8 cellular contexts compared by ENCODE assay signal in the genomic region with DNA sequence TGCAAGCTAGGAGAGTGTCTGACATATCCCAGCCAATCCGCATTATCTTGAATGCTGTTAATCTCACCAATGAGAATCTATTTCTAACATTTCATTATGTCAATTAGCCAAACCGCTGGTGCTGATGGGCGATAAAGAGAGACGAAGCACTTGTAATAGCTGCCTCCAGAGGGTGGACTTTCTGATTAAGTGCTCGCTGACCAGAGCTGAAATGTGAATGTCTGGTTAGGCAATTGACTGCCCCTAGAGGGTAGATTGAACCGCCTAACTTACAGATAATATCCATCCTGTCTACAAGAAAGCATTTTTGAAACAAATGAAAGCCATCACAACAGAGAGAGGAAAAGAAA. TPM values are rescaled to one million over a fixed set of nuclear protein-coding genes. Genes with fewer than 3 reads are reported as not detected.
DNase-seq lines count a peak whose midpoint lies in the region; ATAC-seq and TF ChIP-seq lines count a peak whose summit lies in the region.

No MANE protein-coding gene starts in this region.

- H3K18ac ChIP-seq in neuronal stem cell (ENCODE audit: low read length), result no peak overlapping the region

- TF ChIP-seq CTCF in AG04450 (IDR thresholded peaks at IDR 0.05; ENCODE audit: low read depth, low read length) (peak; percentile 89), GM13976 (IDR thresholded peaks at IDR 0.05; ENCODE audit: borderline replicate concordance, control extremely low read depth, extremely low read depth, insufficient read depth, missing control alignments) (peak; percentile 24), foreskin fibroblast (IDR thresholded peaks at IDR 0.05; ENCODE audit: low read depth, low read length) (peak; percentile 85)

- no peak overlapping the region for H3K9ac ChIP-seq in neuronal stem cell (ENCODE audit: low read depth, low read length, poor library complexity)

- POLR2A ChIA-PET in AG04450 (lab: Yijun Ruan, JAX), result interaction anchor here (0.7 to 0.8 kb wide), 2 partner anchors 54 to 174 kb away, joined by 3 read pairs; a partner anchor contains a TSS

- no peak overlapping the region for H2BK15ac ChIP-seq in neuronal stem cell (ENCODE audit: low read length)

- H3K23ac ChIP-seq in neuronal stem cell (ENCODE audit: low read depth, low read length, poor library complexity), result no peak overlapping the region

- H2BK120ac ChIP-seq in neuronal stem cell (ENCODE audit: low read depth, low read length), result no peak overlapping the region

- no peak overlapping the region for H2AK5ac ChIP-seq in neuronal stem cell (ENCODE audit: low read depth, low read length)

- no peak overlapping the region for H3K4ac ChIP-seq in neuronal stem cell (ENCODE audit: low read length)

- H3K79me1 ChIP-seq in neuronal stem cell (ENCODE audit: low read depth, low read length), result peaks cover 13% of the 10 kb centered on the region

- H3K36me3 ChIP-seq in neuronal stem cell (replicated peaks in 1 of 2; ENCODE audit: control insufficient read depth in 2 of 2, insufficient read depth in 2 of 2, low read length in 2 of 2), result peaks cover 14 to 34% of the 10 kb centered on the region in 2 donors

- in situ Hi-C loops in GM13976 (cut with MboI; ENCODE audit: low sequenced_read_pairs, unreplicated experiment), result no loop called here

- peak overlapping the region; percentile 96 for H3K4me3 ChIP-seq in AG04450 (ENCODE audit: low read depth, low read length)
- H3K4me3 ChIP-seq in foreskin fibroblast (ENCODE audit: low read depth in 1 of 2, low read length in 2 of 2), result peak overlapping the region; percentile 77 to 89
- peak overlapping the region; percentile 93 to 95 for H3K4me3 ChIP-seq in neuronal stem cell (ENCODE audit: low read length in 2 of 2)

- H4K91ac ChIP-seq in neuronal stem cell (ENCODE audit: low read depth, low read length, poor library complexity), result no peak overlapping the region

- H2BK5ac ChIP-seq in neuronal stem cell (ENCODE audit: low read length), result no peak overlapping the region

- no peak overlapping the region for H3K14ac ChIP-seq in neuronal stem cell (ENCODE audit: low read length)

- no peak overlapping the region for H4K8ac ChIP-seq in neuronal stem cell (ENCODE audit: low read depth, low read length)

- H2AFZ ChIP-seq in neuronal stem cell (ENCODE audit: low read length), result peak overlapping the region; percentile 79

- H3K4me2 ChIP-seq in neuronal stem cell (ENCODE audit: insufficient read depth, low read length, poor library complexity, severe bottlenecking), result peak overlapping the region; percentile 56

- H3K27ac ChIP-seq in AG04450 (ENCODE audit: low read depth, low read length) (peak overlapping the region; percentile 92), neuronal stem cell (replicated peaks; ENCODE audit: low read length) (peak overlapping the region; percentile 89)

- peak; percentile 85 for DNase-seq in AG04450 (ENCODE audit: low read depth, low spot score)
- peak; percentile 68 for DNase-seq in GM13976 (ENCODE audit: low spot score)
- DNase-seq in NCI-H2227 treated with DMSO at 0.1 percent for 48 hours (lab: John Stamatoyannopoulos, UW), result peak; percentile 81
- peak; percentile 45 to 46 for DNase-seq in activated T-cell treated with anti-CD3 and anti-CD28 coated beads, Interleukin-2, amount 50 U/mL, for 48 hours
- peak; percentile 86 to 92 for DNase-seq in foreskin fibroblast
- no peak for DNase-seq in neuronal stem cell (ENCODE audit: low spot score)
- DNase-seq in stimulated activated CD4-positive, alpha-beta T cell treated with anti-CD3 and anti-CD28 coated beads, Interleukin-12 subunit alpha, Interleukin-12 subunit beta, amount 100 ng/mL, for 4 hours, result no peak

- H3K27me3 ChIP-seq in AG04450 (ENCODE audit: control insufficient read depth, insufficient read depth, low read length) (peaks cover 9% of the 10 kb centered on the region), neuronal stem cell (ENCODE audit: control insufficient read depth in 3 of 3, insufficient read depth in 3 of 3, low read depth in 1 of 3, low read length in 3 of 3) (no peaks in the 10 kb centered on the region)

- no peak overlapping the region for H2BK12ac ChIP-seq in neuronal stem cell (ENCODE audit: low read length)

- WGBS in neuronal stem cell (ENCODE audit: extremely low coverage in 2 of 2, insufficient read length in 2 of 2, insufficient replicate concordance in 1 of 2), 2 donors, result no CpG with 5 or more reads among the region's 6 CpGs

- H3K4me1 ChIP-seq in neuronal stem cell (ENCODE audit: control insufficient read depth in 2 of 2, insufficient read depth in 1 of 2, low read depth in 1 of 2, low read length in 2 of 2), result peaks cover 9 to 10% of the 10 kb centered on the region in 2 donors

- peaks cover 6% of the 10 kb centered on the region; the same call in 1 of the 2 replicates for H3K9me3 ChIP-seq in AG04450 (ENCODE audit: control insufficient read depth, insufficient read depth, low read length)
- peaks cover 0 to 3% of the 10 kb centered on the region in 2 donors for H3K9me3 ChIP-seq in neuronal stem cell (replicated peaks in 1 of 2; ENCODE audit: control insufficient read depth in 2 of 2, insufficient read depth in 1 of 2, low read depth in 1 of 2, low read length in 2 of 2)

- peak; percentile 13 for ATAC-seq in HG03066 (IDR thresholded peaks at IDR 0.05; ENCODE audit: low read depth, unreplicated experiment)

- CTCF ChIA-PET in AG04450 (lab: Charles Lee), result interaction anchor here (0.6 to 2.5 kb wide), 14 partner anchors 11 to 139 kb away, joined by 3 to 12 read pairs (median 4); a partner anchor contains a TSS

RNA-seq across cellular contexts. Expression of a gene that starts 0.6 kb away (rescaled TPM):
- polyA plus RNA-seq in AG04450 (2011; rRNA removed), result 15.2 and 16.0 TPM in 2 replicates
- 11.6 TPM in 2 replicates for polyA minus RNA-seq in AG04450 (2011; rRNA and poly(A)+ RNA removed)
- polyA plus RNA-seq in neuronal stem cell (2013, experiment 1 of 2), result 11.2 TPM
- polyA plus RNA-seq in neuronal stem cell (2013, experiment 2 of 2), result 11.1 TPM

RNA-seq across cellular contexts. Expression of a gene that starts 10.1 kb away (rescaled TPM):
- 0.20 and 0.25 TPM in 2 replicates for polyA plus RNA-seq in AG04450 (2011; rRNA removed)
- polyA minus RNA-seq in AG04450 (2011; rRNA and poly(A)+ RNA removed), result 0.35 and 0.41 TPM in 2 replicates
- 0.52 TPM for polyA plus RNA-seq in neuronal stem cell (2013, experiment 1 of 2)
- 0.69 TPM for polyA plus RNA-seq in neuronal stem cell (2013, experiment 2 of 2)

RNA-seq across cellular contexts. Expression of a gene that starts 23.9 kb away (rescaled TPM):
- 29.3 and 35.6 TPM in 2 replicates for polyA plus RNA-seq in AG04450 (2011; rRNA removed)
- 38.7 and 57.2 TPM in 2 replicates for polyA minus RNA-seq in AG04450 (2011; rRNA and poly(A)+ RNA removed)
- 67.8 TPM for polyA plus RNA-seq in neuronal stem cell (2013, experiment 1 of 2)
- 64.1 TPM for polyA plus RNA-seq in neuronal stem cell (2013, experiment 2 of 2)

RNA-seq across cellular contexts. Expression of a gene that starts 51.8 kb away (rescaled TPM):
- polyA plus RNA-seq in AG04450 (2011; rRNA removed), result 0.07 and 0.10 TPM in 2 replicates
- 0.22 and 0.37 TPM in 2 replicates for polyA minus RNA-seq in AG04450 (2011; rRNA and poly(A)+ RNA removed)
- polyA plus RNA-seq in neuronal stem cell (2013, experiment 1 of 2), result 0.74 TPM
- 0.72 TPM for polyA plus RNA-seq in neuronal stem cell (2013, experiment 2 of 2)

RNA-seq across cellular contexts. Expression of a gene that starts 53.9 kb away (rescaled TPM):
- polyA plus RNA-seq in AG04450 (2011; rRNA removed), result 168 and 187 TPM in 2 replicates
- polyA minus RNA-seq in AG04450 (2011; rRNA and poly(A)+ RNA removed), result 155 and 179 TPM in 2 replicates
- 361 TPM for polyA plus RNA-seq in neuronal stem cell (2013, experiment 1 of 2)
- 364 TPM for polyA plus RNA-seq in neuronal stem cell (2013, experiment 2 of 2)

Comparison
In these comparisons a context has a peak if more than half of its experiments do, and no peak if none do; other contexts are left out.
1. DNase-seq: peak in AG04450 (single experiment), GM13976 (single experiment), NCI-H2227 treated with DMSO at 0.1 percent for 48 hours (single experiment), activated T-cell treated with anti-CD3 and anti-CD28 coated beads, Interleukin-2, amount 50 U/mL, for 48 hours (2 of 2) and foreskin fibroblast (2 of 2); none in neuronal stem cell (single experiment) and stimulated activated CD4-positive, alpha-beta T cell treated with anti-CD3 and anti-CD28 coated beads, Interleukin-12 subunit alpha, Interleukin-12 subunit beta, amount 100 ng/mL, for 4 hours (single experiment).
2. CTCF ChIP-seq: peak in every context shown above with its lines; median percentile 89 in AG04450; 85 in foreskin fibroblast; 24 in GM13976.
3. Peak in every context shown above with its lines, with median percentiles within 50 percentile points of each other: H3K4me3 ChIP-seq.